37 cellular contexts compared by ENCODE assay signal in the genomic region with DNA sequence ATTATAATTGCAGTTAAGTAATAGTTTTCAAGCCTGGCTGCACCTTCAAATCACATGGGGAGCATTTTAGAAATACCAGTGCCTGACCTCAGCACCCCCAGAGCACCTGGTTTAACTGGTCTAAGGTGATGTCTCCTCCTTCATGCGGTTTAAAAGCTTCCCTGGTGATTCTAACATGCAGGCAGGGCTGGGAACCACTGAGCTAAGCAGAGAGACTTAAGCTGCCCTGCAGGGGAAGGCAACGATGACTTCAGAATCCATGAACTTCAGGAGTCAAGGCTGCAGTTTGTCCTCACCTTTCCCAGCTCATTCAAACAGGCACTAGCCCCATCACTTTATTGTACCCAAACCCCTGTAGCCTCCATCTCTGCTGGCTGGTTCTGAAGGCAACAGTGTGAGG.
"Had no signal": no experiment of that assay in that cellular context is flagged by ENCODE, and none has a peak within 500 bp of the region (broad histone marks: within the 10 kb centered on the region; RNA-seq: fewer than 3 reads in every experiment).

No MANE protein-coding gene starts in this region.

- H3K27ac ChIP-seq: adrenal gland, coronary artery, dorsolateral prefrontal cortex, esophagus squamous epithelium, gastroesophageal sphincter, heart right ventricle, hepatocyte, WERI-Rb-1 had no signal

- H3K9me3 ChIP-seq: adrenal gland, esophagus squamous epithelium, gastroesophageal sphincter, heart right ventricle had no signal

- H3K79me2 ChIP-seq: hepatocyte had no signal

- H3K36me3 ChIP-seq: adrenal gland, esophagus squamous epithelium, gastroesophageal sphincter, heart right ventricle, WERI-Rb-1 had no signal

- H3K27me3 ChIP-seq: adrenal gland had no signal

- H3K9me3 Mint-ChIP-seq: activated CD4-positive, alpha-beta memory T cell treated with anti-CD3 and anti-CD28 coated beads for 36 hours; activated CD4-positive, alpha-beta T cell treated with anti-CD3 and anti-CD28 coated beads, Interleukin-2, amount 10 ng/mL, durations not matched to agents 24 days and 14 days; activated naive CD4-positive, alpha-beta T cell treated with anti-CD3 and anti-CD28 coated beads for 36 hours; activated naive CD4-positive, alpha-beta T cell treated with anti-CD3 and anti-CD28 coated beads, Interleukin-2, amount 50 U/mL, for 24 hours; activated naive CD8-positive, alpha-beta T cell treated with anti-CD3 and anti-CD28 coated beads for 36 hours; activated naive CD8-positive, alpha-beta T cell treated with anti-CD3 and anti-CD28 coated beads, Interleukin-2, amount 50 U/mL, for 24 hours; activated T-helper 1 cell treated with anti-CD3 and anti-CD28 coated beads, Interleukin-12 subunit alpha, Interleukin-12 subunit beta, Interleukin-2, Interleukin-4 antibody, amounts not matched to agents 30 ng/mL and 10 ng/mL and 1 ng/mL, durations not matched to agents 14 hours and 24 hours and 36 hours; activated T-helper 2 cell treated with anti-CD3 and anti-CD28 coated beads, Interferon-gamma antibody, Interleukin-2, Interleukin-4, amounts not matched to agents 10 μg/mL and 5 μg/mL and 100 μg/mL, durations not matched to agents 14 hours and 24 hours and 36 hours; central memory CD8-positive, alpha-beta T cell; dendritic cell treated with granulocyte-macrophage colony-stimulating factor and Interleukin-4, amounts not matched to agents 40 ng/mL and 50 ng/mL, for 4 days; T-helper 2 cell treated with Interferon-gamma antibody and Interleukin-4, amounts not matched to agents 5 μg/mL and 100 μg/mL, for 36 hours had no signal

- H3K4me3 ChIP-seq: adrenal gland, coronary artery, dorsolateral prefrontal cortex, esophagus squamous epithelium, gastroesophageal sphincter, heart right ventricle, hepatocyte had no signal

- FAIRE-seq: bronchial epithelial cell had no signal

- H3K27ac Mint-ChIP-seq: activated CD4-positive, alpha-beta memory T cell treated with anti-CD3 and anti-CD28 coated beads for 36 hours; activated CD4-positive, alpha-beta T cell treated with anti-CD3 and anti-CD28 coated beads for 36 hours; activated CD4-positive, alpha-beta T cell treated with anti-CD3 and anti-CD28 coated beads, Interleukin-2, amount 10 ng/mL, durations not matched to agents 24 days and 14 days; activated CD8-positive, alpha-beta memory T cell treated with anti-CD3 and anti-CD28 coated beads, Interleukin-2, amount 10 ng/mL, durations not matched to agents 7 days and 5 days; activated CD8-positive, alpha-beta T cell treated with anti-CD3 and anti-CD28 coated beads, Interleukin-2, amount 10 ng/mL, durations not matched to agents 7 days and 5 days; activated naive CD4-positive, alpha-beta T cell treated with anti-CD3 and anti-CD28 coated beads for 36 hours; activated naive CD4-positive, alpha-beta T cell treated with anti-CD3 and anti-CD28 coated beads, Interleukin-2, amount 50 U/mL, for 24 hours; activated naive CD8-positive, alpha-beta T cell treated with anti-CD3 and anti-CD28 coated beads for 36 hours; activated naive CD8-positive, alpha-beta T cell treated with anti-CD3 and anti-CD28 coated beads, Interleukin-2, amount 50 U/mL, for 24 hours; activated T-helper 1 cell treated with anti-CD3 and anti-CD28 coated beads, Interleukin-12 subunit alpha, Interleukin-12 subunit beta, Interleukin-2, Interleukin-4 antibody, amounts not matched to agents 30 ng/mL and 10 ng/mL and 1 ng/mL, durations not matched to agents 14 hours and 24 hours and 36 hours; activated T-helper 2 cell treated with anti-CD3 and anti-CD28 coated beads, Interferon-gamma antibody, Interleukin-2, Interleukin-4, amounts not matched to agents 10 μg/mL and 5 μg/mL and 100 μg/mL, durations not matched to agents 14 hours and 24 hours and 36 hours; brain; dendritic cell treated with granulocyte-macrophage colony-stimulating factor and Interleukin-4, amounts not matched to agents 40 ng/mL and 50 ng/mL, for 4 days; T-helper 17 cell; T-helper 2 cell treated with Interferon-gamma antibody and Interleukin-4, amounts not matched to agents 5 μg/mL and 100 μg/mL, for 36 hours had no signal

- H3K4me3 Mint-ChIP-seq: activated CD4-positive, alpha-beta memory T cell treated with anti-CD3 and anti-CD28 coated beads for 36 hours; activated CD4-positive, alpha-beta T cell treated with anti-CD3 and anti-CD28 coated beads for 36 hours; activated CD4-positive, alpha-beta T cell treated with anti-CD3 and anti-CD28 coated beads, Interleukin-2, amount 10 ng/mL, durations not matched to agents 24 days and 14 days; activated CD8-positive, alpha-beta memory T cell treated with anti-CD3 and anti-CD28 coated beads, Interleukin-2, amount 10 ng/mL, durations not matched to agents 7 days and 5 days; activated CD8-positive, alpha-beta T cell treated with anti-CD3 and anti-CD28 coated beads, Interleukin-2, amount 10 ng/mL, durations not matched to agents 7 days and 5 days; activated naive CD4-positive, alpha-beta T cell treated with anti-CD3 and anti-CD28 coated beads for 36 hours; activated naive CD4-positive, alpha-beta T cell treated with anti-CD3 and anti-CD28 coated beads, Interleukin-2, amount 50 U/mL, for 24 hours; activated naive CD8-positive, alpha-beta T cell treated with anti-CD3 and anti-CD28 coated beads for 36 hours; activated naive CD8-positive, alpha-beta T cell treated with anti-CD3 and anti-CD28 coated beads, Interleukin-2, amount 50 U/mL, for 24 hours; activated T-helper 1 cell treated with anti-CD3 and anti-CD28 coated beads, Interleukin-12 subunit alpha, Interleukin-12 subunit beta, Interleukin-2, Interleukin-4 antibody, amounts not matched to agents 30 ng/mL and 10 ng/mL and 1 ng/mL, durations not matched to agents 14 hours and 24 hours and 36 hours; brain; central memory CD8-positive, alpha-beta T cell; dendritic cell treated with granulocyte-macrophage colony-stimulating factor and Interleukin-4, amounts not matched to agents 40 ng/mL and 50 ng/mL, for 4 days; T-helper 17 cell; T-helper 2 cell treated with Interferon-gamma antibody and Interleukin-4, amounts not matched to agents 5 μg/mL and 100 μg/mL, for 36 hours had no signal

- H2AFZ ChIP-seq: hepatocyte had no signal

- H3K4me1 Mint-ChIP-seq: activated CD4-positive, alpha-beta T cell treated with anti-CD3 and anti-CD28 coated beads for 36 hours; activated CD4-positive, alpha-beta T cell treated with anti-CD3 and anti-CD28 coated beads, Interleukin-2, amount 10 ng/mL, durations not matched to agents 24 days and 14 days; activated CD8-positive, alpha-beta memory T cell treated with anti-CD3 and anti-CD28 coated beads, Interleukin-2, amount 10 ng/mL, durations not matched to agents 7 days and 5 days; central memory CD8-positive, alpha-beta T cell had no signal

- H3K4me2 ChIP-seq: hepatocyte had no signal

- DNase-seq: activated CD4-positive, alpha-beta memory T cell treated with anti-CD3 and anti-CD28 coated beads for 36 hours; activated CD4-positive, alpha-beta T cell treated with anti-CD3 and anti-CD28 coated beads for 36 hours; activated CD4-positive, alpha-beta T cell treated with anti-CD3 and anti-CD28 coated beads, Interleukin-2, amount 10 ng/mL, durations not matched to agents 24 days and 14 days; activated CD4-positive, CD25-positive, alpha-beta regulatory T cell; activated CD4-positive, CD25-positive, alpha-beta regulatory T cell treated with anti-CD3 and anti-CD28 coated beads, Interleukin-2, amount 50 U/mL, for 72 hours; activated CD8-positive, alpha-beta memory T cell treated with anti-CD3 and anti-CD28 coated beads, Interleukin-2, amount 10 ng/mL, durations not matched to agents 7 days and 5 days; activated CD8-positive, alpha-beta memory T cell treated with anti-CD3 and anti-CD28 coated beads, Interleukin-2, amount 50 U/mL, for 4 hours; activated CD8-positive, alpha-beta T cell treated with anti-CD3 and anti-CD28 coated beads, Interleukin-2, amount 10 ng/mL, durations not matched to agents 7 days and 5 days; activated effector memory CD4-positive, alpha-beta T cell treated with anti-CD3 and anti-CD28 coated beads, Interleukin-2, amount 50 U/mL, for 16 hours; activated naive CD4-positive, alpha-beta T cell treated with anti-CD3 and anti-CD28 coated beads for 36 hours; activated naive CD8-positive, alpha-beta T cell treated with anti-CD3 and anti-CD28 coated beads for 36 hours; activated naive CD8-positive, alpha-beta T cell treated with anti-CD3 and anti-CD28 coated beads, Interleukin-2, amount 50 U/mL, for 24 hours; activated T-cell treated with anti-CD3 and anti-CD28 coated beads, Interleukin-2, amount 50 U/mL, for 1 hour; activated T-cell treated with anti-CD3 and anti-CD28 coated beads, Interleukin-2, amount 50 U/mL, for 48 hours; adrenal gland; amygdala; aorta; dorsolateral prefrontal cortex; effector memory CD4-positive, alpha-beta T cell; erythroblast; esophagus squamous epithelium; foreskin melanocyte; heart right ventricle; T-helper 17 cell; T1000; WERI-Rb-1 had no signal

- H3K4me1 ChIP-seq: adrenal gland, esophagus squamous epithelium, gastroesophageal sphincter, heart right ventricle had no signal

- H3K36me3 Mint-ChIP-seq: activated CD4-positive, alpha-beta memory T cell treated with anti-CD3 and anti-CD28 coated beads for 36 hours; activated CD8-positive, alpha-beta memory T cell treated with anti-CD3 and anti-CD28 coated beads, Interleukin-2, amount 10 ng/mL, durations not matched to agents 7 days and 5 days; activated naive CD4-positive, alpha-beta T cell treated with anti-CD3 and anti-CD28 coated beads, Interleukin-2, amount 50 U/mL, for 24 hours; activated naive CD8-positive, alpha-beta T cell treated with anti-CD3 and anti-CD28 coated beads for 36 hours; brain had no signal

- ATAC-seq: activated CD4-positive, alpha-beta T cell treated with anti-CD3 and anti-CD28 coated beads for 36 hours; activated CD8-positive, alpha-beta memory T cell treated with anti-CD3 and anti-CD28 coated beads, Interleukin-2, amount 10 ng/mL, durations not matched to agents 7 days and 5 days; activated CD8-positive, alpha-beta T cell treated with anti-CD3 and anti-CD28 coated beads, Interleukin-2, amount 10 ng/mL, durations not matched to agents 7 days and 5 days; activated naive CD8-positive, alpha-beta T cell treated with anti-CD3 and anti-CD28 coated beads, Interleukin-2, amount 50 U/mL, for 24 hours; gastroesophageal sphincter; heart right ventricle; T-helper 17 cell had no signal

- H3K27me3 Mint-ChIP-seq: activated naive CD4-positive, alpha-beta T cell treated with anti-CD3 and anti-CD28 coated beads, Interleukin-2, amount 50 U/mL, for 24 hours; central memory CD8-positive, alpha-beta T cell had no signal
